12 cellular contexts compared by ENCODE assay signal in genomic region chr11:61166331-61166730, GRCh38. TPM values are rescaled to one million over a fixed set of nuclear protein-coding genes. Genes with fewer than 3 reads are reported as not detected.
DNase-seq lines count a peak whose midpoint lies in the region; ATAC-seq and TF ChIP-seq lines count a peak whose summit lies in the region.
"Not testable (repeated sequence)": the region's sequence is repeated elsewhere in the genome, so short reads cannot be mapped to it uniquely, and the experiment has no call there.
"Had no signal": no experiment of that assay in that cellular context is flagged by ENCODE, and none has a peak within 500 bp of the region (broad histone marks: within the 10 kb centered on the region; RNA-seq: fewer than 3 reads in every experiment).

No MANE protein-coding gene starts in this region.

- not testable (repeated sequence) for TF ChIP-seq POLR2A in sigmoid colon (IDR thresholded peaks at IDR 0.05)

- not testable (repeated sequence) for H3K27ac Mint-ChIP-seq in activated T-cell treated with anti-CD3 and anti-CD28 coated beads, Interleukin-2, amount 50 U/mL, for 24 hours; memory B cell

- not testable (repeated sequence) for H3K9me3 Mint-ChIP-seq in activated T-cell treated with anti-CD3 and anti-CD28 coated beads, Interleukin-2, amount 50 U/mL, for 24 hours; memory B cell

- peak overlapping the region; percentile 52 for H3K4me3 ChIP-seq in GM06990 (replicated peaks; ENCODE audit: low read depth, low read length)
- not testable (repeated sequence) for H3K4me3 ChIP-seq in neutrophil (ENCODE audit: low read depth in 1 of 2, low read length in 1 of 2); sigmoid colon

- TF ChIP-seq EP300 in sigmoid colon (IDR thresholded peaks at IDR 0.05), result not testable (repeated sequence)

- not testable (repeated sequence) for H3K27me3 Mint-ChIP-seq in activated T-cell treated with anti-CD3 and anti-CD28 coated beads, Interleukin-2, amount 50 U/mL, for 24 hours; memory B cell

- not testable (repeated sequence) for DNase-seq in GM06990 (ENCODE audit: extremely low read depth, insufficient read length); activated T-cell treated with anti-CD3 and anti-CD28 coated beads, Interleukin-2, amount 50 U/mL, for 24 hours; memory B cell (ENCODE audit: low spot score in 2 of 2)
- DNase-seq in left lobe of liver (ENCODE audit: low spot score), result peak; percentile 37
- peak; percentile 35 for DNase-seq in sigmoid colon

- not testable (repeated sequence) for H3K9me3 ChIP-seq in neutrophil, sigmoid colon

- ATAC-seq in left lobe of liver; memory B cell (ENCODE audit: low read depth): not testable (repeated sequence)

- peaks cover 52% of the 10 kb centered on the region for H3K4me1 Mint-ChIP-seq in activated T-cell treated with anti-CD3 and anti-CD28 coated beads, Interleukin-2, amount 50 U/mL, for 24 hours (ENCODE audit: low read depth)
- H3K4me1 Mint-ChIP-seq in memory B cell, result peaks cover 42% of the 10 kb centered on the region

- not testable (repeated sequence) for H3K36me3 Mint-ChIP-seq in activated T-cell treated with anti-CD3 and anti-CD28 coated beads, Interleukin-2, amount 50 U/mL, for 24 hours (ENCODE audit: low read depth); memory B cell

- intact Hi-C loops in sigmoid colon (cut with DNase I), result not testable (repeated sequence)

- H3K27me3 ChIP-seq in GM06990 (replicated peaks; ENCODE audit: control insufficient read depth, insufficient read depth, low read length); neutrophil; sigmoid colon: not testable (repeated sequence)

- not testable (repeated sequence) for TF ChIP-seq CTCF in GM06990 (IDR thresholded peaks at IDR 0.05; ENCODE audit: insufficient read depth, low read length, poor library complexity, severe bottlenecking); neutrophil (IDR thresholded peaks at IDR 0.05); sigmoid colon (IDR thresholded peaks at IDR 0.05)

- H3K36me3 ChIP-seq in GM06990 (ENCODE audit: control insufficient read depth, insufficient read depth, low read length); neutrophil; sigmoid colon: not testable (repeated sequence)

- peak overlapping the region; percentile 52 for H3K4me3 Mint-ChIP-seq in activated T-cell treated with anti-CD3 and anti-CD28 coated beads, Interleukin-2, amount 50 U/mL, for 24 hours
- peak overlapping the region; percentile 11 for H3K4me3 Mint-ChIP-seq in memory B cell

- H3K27ac ChIP-seq in neutrophil, result peak overlapping the region; percentile 99
- H3K27ac ChIP-seq in sigmoid colon, result not testable (repeated sequence)

- 92 to 96% methylated on average over 26 of the region's 31 CpGs for whole genome bisulfite sequencing in sigmoid colon, 2 donors

- peaks cover 70 to 81% of the 10 kb centered on the region in 2 experiments for H3K4me1 ChIP-seq in neutrophil (ENCODE audit: control insufficient read depth in 1 of 2, insufficient read depth in 1 of 2, low read depth in 1 of 2, low read length in 1 of 2)
- not testable (repeated sequence) for H3K4me1 ChIP-seq in sigmoid colon

RNA-seq across cellular contexts. Expression of gene VPS37C, which starts 5.1 kb away (rescaled TPM):
- total RNA-seq in left lobe of liver (5.9 TPM), sigmoid colon (10 to 100 TPM in 3 of 4 donors, 1 to 10 TPM in 1; 8.6 to 25.4 (median 18.5) TPM)
- 10 to 100 TPM; 16.9 to 19.3 (median 18.6) TPM for polyA plus RNA-seq in sigmoid colon

RNA-seq across cellular contexts. Expression of gene PGA3, which starts 37.0 kb away (rescaled TPM):
- total RNA-seq in left lobe of liver, result not detected
- 1 to 10 TPM in 1 of 4 donors, under 1 TPM in 1, not detected in 2; 0.33 to 2.5 TPM for total RNA-seq in sigmoid colon
- polyA plus RNA-seq in sigmoid colon, result 10 to 100 TPM in 2 of 3 donors, under 1 TPM in 1; 0.06 to 25.2 (median 14.3) TPM
- total RNA-seq: A673; Caco-2; Calu3; CD4-positive, alpha-beta T cell; CD8-positive, alpha-beta T cell; GM12878 had no signal
- polyA plus RNA-seq: GM12878 had no signal

RNA-seq across cellular contexts. Expression of gene PGA4, which starts 55.8 kb away (rescaled TPM):
- total RNA-seq in left lobe of liver (0.53 TPM), sigmoid colon (1 to 10 TPM in 2 of 4 donors, not detected in 2; 2.5 to 4.3 TPM)
- polyA plus RNA-seq in sigmoid colon, result 10 to 100 TPM in 1 of 3 donors, 1 to 10 TPM in 1, under 1 TPM in 1; 0.26 to 27.6 (median 5.3) TPM
- total RNA-seq: A673; Caco-2; Calu3; CD4-positive, alpha-beta T cell; CD8-positive, alpha-beta T cell; GM12878 had no signal
- polyA plus RNA-seq: GM12878 had no signal
